14 cellular contexts compared by ENCODE assay signal in genomic region chr2:44805391-44805790, GRCh38.
"Had no signal": no experiment of that assay in that cellular context is flagged by ENCODE, and none has a peak within 500 bp of the region (broad histone marks: within the 10 kb centered on the region; RNA-seq: fewer than 3 reads in every experiment).

No MANE protein-coding gene starts in this region.

- ATAC-seq: activated CD4-positive, alpha-beta T cell treated with anti-CD3 and anti-CD28 coated beads for 36 hours; natural killer cell treated with Interleukin-12 subunit alpha and Interleukin-12 subunit beta and Interleukin-15 and Interleukin-18, amount 100 ng/mL, for 72 hours; upper lobe of right lung had no signal

- DNase-seq: activated CD4-positive, alpha-beta T cell treated with anti-CD3 and anti-CD28 coated beads for 36 hours; activated naive CD4-positive, alpha-beta T cell treated with anti-CD3 and anti-CD28 coated beads, Interleukin-2, amount 10 ng/mL, durations not matched to agents 7 days and 5 days; activated T-cell treated with anti-CD3 and anti-CD28 coated beads for 4 hours; left ventricle myocardium inferior; stimulated activated CD4-positive, alpha-beta T cell treated with anti-CD3 and anti-CD28 coated beads, Interleukin-4, amount 100 ng/mL, for 1 hour; stimulated activated CD8-positive, alpha-beta memory T cell treated with anti-CD3 and anti-CD28 coated beads, Interleukin-4, amount 100 ng/mL, for 48 hours; upper lobe of right lung had no signal

- H3K4me3 Mint-ChIP-seq: activated CD4-positive, alpha-beta T cell treated with anti-CD3 and anti-CD28 coated beads for 36 hours; activated naive CD4-positive, alpha-beta T cell treated with anti-CD3 and anti-CD28 coated beads, Interleukin-2, amount 10 ng/mL, durations not matched to agents 7 days and 5 days; memory B cell; natural killer cell treated with Interleukin-12 subunit alpha and Interleukin-12 subunit beta and Interleukin-15 and Interleukin-18, amount 100 ng/mL, for 72 hours; stimulated activated naive CD8-positive, alpha-beta T cell treated with anti-CD3 and anti-CD28 coated beads, Interleukin-15, Interleukin-2, amounts not matched to agents 100 ng/mL and 50 ng/mL, for 24 hours had no signal

- H3K36me3 ChIP-seq: cardiac muscle cell, esophagus muscularis mucosa, left ventricle myocardium inferior, upper lobe of right lung had no signal

- H3K27ac ChIP-seq: cardiac muscle cell, esophagus muscularis mucosa, left ventricle myocardium inferior, upper lobe of right lung, VCaP had no signal

- H3K27ac Mint-ChIP-seq: activated CD4-positive, alpha-beta T cell treated with anti-CD3 and anti-CD28 coated beads for 36 hours; activated naive CD4-positive, alpha-beta T cell treated with anti-CD3 and anti-CD28 coated beads, Interleukin-2, amount 10 ng/mL, durations not matched to agents 7 days and 5 days; activated T-helper 2 cell treated with anti-CD3 and anti-CD28 coated beads, Interferon-gamma antibody, Interleukin-2, Interleukin-4, amounts not matched to agents 10 μg/mL and 5 μg/mL and 100 μg/mL, durations not matched to agents 14 hours and 24 hours and 36 hours; memory B cell; natural killer cell treated with Interleukin-12 subunit alpha and Interleukin-12 subunit beta and Interleukin-15 and Interleukin-18, amount 100 ng/mL, for 72 hours had no signal

- H3K4me3 ChIP-seq: cardiac muscle cell, esophagus muscularis mucosa, left ventricle myocardium inferior, upper lobe of right lung had no signal

- H3K9me3 Mint-ChIP-seq: activated naive CD4-positive, alpha-beta T cell treated with anti-CD3 and anti-CD28 coated beads, Interleukin-2, amount 10 ng/mL, durations not matched to agents 7 days and 5 days; activated T-helper 2 cell treated with anti-CD3 and anti-CD28 coated beads, Interferon-gamma antibody, Interleukin-2, Interleukin-4, amounts not matched to agents 10 μg/mL and 5 μg/mL and 100 μg/mL, durations not matched to agents 14 hours and 24 hours and 36 hours; memory B cell; natural killer cell treated with Interleukin-12 subunit alpha and Interleukin-12 subunit beta and Interleukin-15 and Interleukin-18, amount 100 ng/mL, for 72 hours; stimulated activated naive CD8-positive, alpha-beta T cell treated with anti-CD3 and anti-CD28 coated beads, Interleukin-15, Interleukin-2, amounts not matched to agents 100 ng/mL and 50 ng/mL, for 24 hours had no signal

- H3K9me3 ChIP-seq: esophagus muscularis mucosa, left ventricle myocardium inferior, upper lobe of right lung had no signal

- H3K36me3 Mint-ChIP-seq: activated naive CD4-positive, alpha-beta T cell treated with anti-CD3 and anti-CD28 coated beads, Interleukin-2, amount 10 ng/mL, durations not matched to agents 7 days and 5 days; memory B cell; natural killer cell treated with Interleukin-12 subunit alpha and Interleukin-12 subunit beta and Interleukin-15 and Interleukin-18, amount 100 ng/mL, for 72 hours had no signal
